Comparison of ENCODE assay signal across 10 cellular contexts in the genomic region with DNA sequence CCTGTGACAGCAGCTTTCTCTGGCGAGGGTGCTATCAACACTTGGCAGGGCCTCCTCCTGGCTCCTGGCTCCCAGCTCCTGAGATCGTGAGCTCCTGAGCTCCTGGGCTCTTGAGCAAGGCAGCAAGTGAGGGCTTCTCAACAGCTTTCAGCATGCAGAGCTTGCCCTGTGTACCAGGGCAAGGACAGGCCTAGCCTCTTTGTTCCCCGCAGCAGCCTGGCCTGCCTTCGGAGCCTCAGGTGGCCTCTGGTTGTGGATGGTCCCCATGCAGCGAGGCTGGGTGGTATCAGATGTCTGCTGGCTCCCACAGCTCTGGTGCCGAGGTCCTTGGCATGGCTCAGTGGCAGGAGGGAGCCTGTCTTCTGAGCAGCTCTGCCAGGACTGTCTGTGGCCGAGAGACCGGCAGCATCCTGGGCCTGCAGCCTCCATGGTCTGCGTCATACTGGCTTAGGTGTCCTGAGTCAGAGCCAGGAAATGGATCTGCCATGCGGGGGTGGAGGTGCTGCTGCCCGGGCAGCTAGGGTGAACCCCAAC. TPM values are rescaled to one million over a fixed set of nuclear protein-coding genes. Genes with fewer than 3 reads are reported as not detected.
DNase-seq lines count a peak whose midpoint lies in the region; ATAC-seq and TF ChIP-seq lines count a peak whose summit lies in the region.
"Had no signal": no experiment of that assay in that cellular context is flagged by ENCODE, and none has a peak within 500 bp of the region (broad histone marks: within the 10 kb centered on the region; RNA-seq: fewer than 3 reads in every experiment).

No MANE protein-coding gene starts in this region.

- intact Hi-C loops in ascending aorta (cut with DNase I) = no loop called here

- H3K9me3 ChIP-seq in ascending aorta = no peaks in the 10 kb centered on the region
- H3K9me3 ChIP-seq in iPS-20b (ENCODE audit: insufficient read depth, low read depth, low read length) = no peaks in the 10 kb centered on the region

- peak; percentile 72 for DNase-seq in H4 (ENCODE audit: low spot score)
- peak in 1 of 2 donors; percentile 76 for DNase-seq in ascending aorta (ENCODE audit: low spot score in 2 of 2)
- DNase-seq in KBM-7 = no peak
- DNase-seq in UCSD-AML1 (lab: John Stamatoyannopoulos, UW; ENCODE audit: unreplicated experiment) = no peak
- no peak for DNase-seq in stimulated activated naive CD4-positive, alpha-beta T cell (lab: John Stamatoyannopoulos, UW)
- DNase-seq: activated naive CD8-positive, alpha-beta T cell treated with anti-CD3 and anti-CD28 coated beads for 36 hours; NCI-H524 had no signal

- H3K27me3 ChIP-seq in ascending aorta (no peaks in the 10 kb centered on the region), iPS-20b (ENCODE audit: insufficient read depth, low read length) (no peaks in the 10 kb centered on the region)

- H3K36me3 ChIP-seq in ascending aorta (peaks cover 0 to 8% of the 10 kb centered on the region in 2 donors), iPS-20b (ENCODE audit: insufficient read depth, low read depth, low read length) (peaks cover 6% of the 10 kb centered on the region; the same call in 1 of the 2 replicates)

- peak overlapping the region in 1 of 2 donors; percentile 3 for H3K4me3 ChIP-seq in ascending aorta
- no peak overlapping the region for H3K4me3 ChIP-seq in iPS-20b (ENCODE audit: low read length)
- no peak overlapping the region for H3K4me3 ChIP-seq in skin epidermis

- H3K4me1 ChIP-seq in ascending aorta (peaks cover 10 to 28% of the 10 kb centered on the region in 2 donors), iPS-20b (ENCODE audit: insufficient read depth, low read length) (peaks cover 28% of the 10 kb centered on the region)

- TF ChIP-seq CTCF in ascending aorta (IDR thresholded peaks at IDR 0.05) = no peak

- H3K27ac ChIP-seq in ascending aorta (peak overlapping the region; percentile 63 to 68), iPS-20b (ENCODE audit: low read length) (peak overlapping the region; percentile 76), skin epidermis (peak overlapping the region in 15 of 21 experiments; percentile 15 to 76 (median 58))

- in situ Hi-C loops in KBM-7 (cut with MboI; ENCODE audit: low pct_unique_long_range_greater_than_20kb, low sequenced_read_pairs) = no loop called here

- H3K9ac ChIP-seq in iPS-20b (ENCODE audit: low read depth, low read length) = peak overlapping the region; percentile 65; the same call in 1 of the 2 replicates

- ATAC-seq in GM21367 (IDR thresholded peaks at IDR 0.05; ENCODE audit: unreplicated experiment) = no peak

RNA-seq across cellular contexts. Expression of gene ZMIZ1, which starts 44.2 kb away (rescaled TPM):
- total RNA-seq in H4 (2014; rRNA removed; shearing (Covaris generic)) = 10.9 and 13.5 TPM in 2 replicates
- total RNA-seq in ascending aorta = 96.2 TPM
